ENCODE assay signal across 1 cellular context in genomic region chr3:20573175-20573574, GRCh38.
TF ChIP-seq lines count a peak whose summit lies in the region.

No MANE protein-coding gene starts in this region.

TF ChIP-seq in IMR-90, 13 proteins besides CTCF, POLR2A, EP300 and RAD21:
- TF ChIP-seq FOS (IDR thresholded peaks at IDR 0.05; ENCODE audit: low read depth, low read length) (0 out of 2 replicates have a peak, but pooled peaks have one; percentile 22), USF2 (IDR thresholded peaks at IDR 0.05; ENCODE audit: low read depth, low read length) (peak; percentile 48), NFE2L2 (IDR thresholded peaks at IDR 0.05; ENCODE audit: low read depth, low read length) (no peak), RCOR1 (IDR thresholded peaks at IDR 0.05; ENCODE audit: insufficient replicate concordance, low read length) (no peak), CEBPB (IDR thresholded peaks at IDR 0.05; ENCODE audit: low read depth, low read length) (no peak)
TF ChIP-seq in IMR-90: peak in this region for 2.
